In the genomic region with DNA sequence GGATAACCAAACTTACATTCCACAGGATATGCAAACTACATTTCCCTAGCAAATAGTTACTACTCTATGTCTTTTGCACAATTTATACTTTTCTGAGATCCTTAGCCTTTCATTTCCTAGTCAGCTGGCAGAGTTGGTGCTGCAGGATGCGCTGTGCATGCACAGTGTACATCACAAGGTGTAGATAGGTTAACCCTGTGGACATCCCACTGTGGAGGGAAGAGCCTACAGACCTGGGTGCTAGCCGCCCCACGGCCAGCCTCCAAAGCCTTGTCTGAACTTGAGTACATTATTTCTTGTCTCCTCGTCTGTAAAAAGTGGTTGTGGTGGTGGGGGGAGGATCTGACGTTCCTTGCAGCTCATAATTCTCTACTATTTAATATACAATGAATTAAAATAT, we compare ENCODE assay signal across 15 cellular contexts. TPM values are rescaled to one million over a fixed set of nuclear protein-coding genes. Genes with fewer than 3 reads are reported as not detected.
DNase-seq lines count a peak whose midpoint lies in the region; ATAC-seq, FAIRE-seq and TF ChIP-seq lines count a peak whose summit lies in the region.
"Had no signal": no experiment of that assay in that cellular context is flagged by ENCODE, and none has a peak within 500 bp of the region (broad histone marks: within the 10 kb centered on the region; RNA-seq: fewer than 3 reads in every experiment).

No MANE protein-coding gene starts in this region.

- FAIRE-seq in RCC 7860 (lab: Jason Lieb, UNC) (no peak), pancreas (lab: Jason Lieb, UNC) (no peak)
- FAIRE-seq: islet of Langerhans, urothelium cell line had no signal

- POLR2A ChIA-PET in CD8-positive, alpha-beta memory T cell (lab: Charles Lee), result interaction anchor here (0.7 kb wide), 1 partner anchor 1650 kb away, joined by 4 read pairs; the partner anchor contains the start of gene RPL22L1

- H3K4me1 Mint-ChIP-seq in CD8-positive, alpha-beta memory T cell, result peaks cover 80 to 90% (median 89%) of the 10 kb centered on the region in 3 donors

- H3K9ac ChIP-seq in parathyroid adenoma, result no peak overlapping the region

- H3K79me2 ChIP-seq in parathyroid adenoma, result peaks cover 29% of the 10 kb centered on the region

- CTCF ChIA-PET in CD8-positive, alpha-beta memory T cell (lab: Charles Lee), result interaction anchor here (1.2 to 1.4 kb wide), 3 partner anchors 9 to 77 kb away, joined by 3 to 4 read pairs (median 3); no protein-coding TSS in a partner anchor

- H3K27ac ChIP-seq in CD8-positive, alpha-beta memory T cell (ENCODE audit: low read depth, low read length), result no peak overlapping the region
- H3K27ac ChIP-seq in effector memory CD4-positive, alpha-beta T cell (ENCODE audit: insufficient read depth, low read length, poor library complexity, severe bottlenecking), result peak overlapping the region; percentile 56
- H3K27ac ChIP-seq in parathyroid adenoma (peak overlapping the region; percentile 97), pancreas (peak overlapping the region in 1 of 4 donors; percentile 14)

- no peak for ATAC-seq in HG02870 (IDR thresholded peaks at IDR 0.05; ENCODE audit: unreplicated experiment)
- no peak for ATAC-seq in pancreas

- peak overlapping the region; percentile 22 to 95 (median 87) for H3K27ac Mint-ChIP-seq in CD8-positive, alpha-beta memory T cell
- H3K27ac Mint-ChIP-seq: HFFc6 had no signal

- intact Hi-C loops in pancreas (cut with DNase I), result no loop called here

- peak overlapping the region; percentile 57 for H3K4me2 ChIP-seq in parathyroid adenoma (ENCODE audit: low read length)

- TF ChIP-seq CTCF in parathyroid adenoma (IDR thresholded peaks at IDR 0.05) (no peak), GM20000 (IDR thresholded peaks at IDR 0.05; ENCODE audit: extremely low read depth, missing control alignments) (no peak), pancreas (IDR thresholded peaks at IDR 0.05) (no peak)

- H3K27me3 Mint-ChIP-seq in CD8-positive, alpha-beta memory T cell, result no peaks in the 10 kb centered on the region

- H3K4me1 ChIP-seq in CD8-positive, alpha-beta memory T cell (ENCODE audit: insufficient read depth, low read length), result peaks cover 66% of the 10 kb centered on the region
- H3K4me1 ChIP-seq in effector memory CD4-positive, alpha-beta T cell (ENCODE audit: control insufficient read depth, insufficient read depth, low read length, poor library complexity, severe bottlenecking), result peaks cover 45% of the 10 kb centered on the region
- peaks cover 48% of the 10 kb centered on the region for H3K4me1 ChIP-seq in parathyroid adenoma
- H3K4me1 ChIP-seq in pancreas, result peaks cover 16 to 57% (median 29%) of the 10 kb centered on the region in 3 donors

- 79 to 83% methylated on average over 5 of the region's 5 CpGs for WGBS in pancreas, 2 donors

- no peaks in the 10 kb centered on the region for H3K9me3 Mint-ChIP-seq in CD8-positive, alpha-beta memory T cell
- H3K9me3 Mint-ChIP-seq: HFFc6 had no signal

- no peaks in the 10 kb centered on the region for H3K9me3 ChIP-seq in CD8-positive, alpha-beta memory T cell (ENCODE audit: low read length)
- no peaks in the 10 kb centered on the region for H3K9me3 ChIP-seq in effector memory CD4-positive, alpha-beta T cell (ENCODE audit: control insufficient read depth, low read length)
- H3K9me3 ChIP-seq in parathyroid adenoma (ENCODE audit: control insufficient read depth, low read length) (no peaks in the 10 kb centered on the region), pancreas (no peaks in the 10 kb centered on the region)

- no peak overlapping the region for H2AFZ ChIP-seq in parathyroid adenoma

- H3K36me3 ChIP-seq in CD8-positive, alpha-beta memory T cell (ENCODE audit: insufficient read depth, low read length), result no peaks in the 10 kb centered on the region
- H3K36me3 ChIP-seq in effector memory CD4-positive, alpha-beta T cell (ENCODE audit: control insufficient read depth, insufficient read depth, low read length), result peaks cover under 1% of the 10 kb centered on the region
- H3K36me3 ChIP-seq in parathyroid adenoma (ENCODE audit: control insufficient read depth, insufficient read depth, low read length) (no peaks in the 10 kb centered on the region), pancreas (no peaks in the 10 kb centered on the region)

- peak overlapping the region; percentile 73 to 97 (median 96) for H3K4me3 Mint-ChIP-seq in CD8-positive, alpha-beta memory T cell
- H3K4me3 Mint-ChIP-seq: HFFc6 had no signal

- no peak for DNase-seq in CD8-positive, alpha-beta memory T cell
- DNase-seq in RCC 7860 (ENCODE audit: low spot score) (peak; percentile 39), GM20000 (ENCODE audit: low spot score) (no peak), Kasumi-1 (lab: John Stamatoyannopoulos, UW) (no peak), pancreas (no peak)
- DNase-seq in effector memory CD4-positive, alpha-beta T cell, result no peak
- DNase-seq: aorta, DMS 273 treated with DMSO at 0.1 percent for 48 hours, NCI-H446 treated with DMSO at 0.1 percent for 48 hours had no signal

- H3K27me3 ChIP-seq in CD8-positive, alpha-beta memory T cell (ENCODE audit: insufficient read depth, low read length, poor library complexity, severe bottlenecking), result no peaks in the 10 kb centered on the region
- H3K27me3 ChIP-seq in effector memory CD4-positive, alpha-beta T cell (replicated peaks; ENCODE audit: control insufficient read depth, insufficient read depth, low read length, poor library complexity, severe bottlenecking), result no peaks in the 10 kb centered on the region
- H3K27me3 ChIP-seq in parathyroid adenoma (ENCODE audit: control insufficient read depth, insufficient read depth, low read length), result no peaks in the 10 kb centered on the region
- no peaks in the 10 kb centered on the region for H3K27me3 ChIP-seq in pancreas

- H3K36me3 Mint-ChIP-seq in CD8-positive, alpha-beta memory T cell, result peaks cover under 1 to 28% (median 11%) of the 10 kb centered on the region in 3 donors

- H3K4me3 ChIP-seq in CD8-positive, alpha-beta memory T cell (ENCODE audit: low read length), result peak overlapping the region; percentile 16
- peak overlapping the region; percentile 53 for H3K4me3 ChIP-seq in effector memory CD4-positive, alpha-beta T cell (ENCODE audit: insufficient read depth, low read depth, low read length, poor library complexity, severe bottlenecking)
- H3K4me3 ChIP-seq in parathyroid adenoma (ENCODE audit: low read depth, low read length), result peak overlapping the region; percentile 99
- peak overlapping the region in 2 of 4 donors; percentile 7 to 63 for H3K4me3 ChIP-seq in pancreas

RNA-seq across cellular contexts. Expression of gene TNFSF10, which starts 3.5 kb away (rescaled TPM):
- total RNA-seq in CD8-positive, alpha-beta memory T cell, result 10 to 100 TPM; 38.2 to 41.9 TPM
- 48.1 TPM for polyA plus RNA-seq in CD8-positive, alpha-beta memory T cell
- 10 to 100 TPM in 5 of 6 donors, 1 to 10 TPM in 1; 2.6 to 46.4 (median 16.4) TPM for total RNA-seq in pancreas
- 10 to 100 TPM in 1 of 2 donors, 1 to 10 TPM in 1; 9.0 to 16.4 TPM for polyA plus RNA-seq in pancreas
- total RNA-seq: osteocyte had no signal
